8 cellular contexts compared by ENCODE assay signal in genomic region chr7:150323682-150324365, GRCh38. TPM values are rescaled to one million over a fixed set of nuclear protein-coding genes. Genes with fewer than 3 reads are reported as not detected.
DNase-seq lines count a peak whose midpoint lies in the region; ATAC-seq lines count a peak whose summit lies in the region.

No MANE protein-coding gene starts in this region.

- peaks cover 13% of the 10 kb centered on the region for H3K4me1 ChIP-seq in thymus (ENCODE audit: control insufficient read depth, insufficient read depth, low read length)

- peak; percentile 11 for ATAC-seq in GM19328 (IDR thresholded peaks at IDR 0.05; ENCODE audit: unreplicated experiment)

- H3K27me3 ChIP-seq in thymus (ENCODE audit: control insufficient read depth, insufficient read depth): no peaks in the 10 kb centered on the region

- peak; percentile 83 for DNase-seq in ACHN
- peak; percentile 44 for DNase-seq in NAMALWA (ENCODE audit: low spot score)
- peak; percentile 34 for DNase-seq in astrocyte of the hippocampus (ENCODE audit: low read depth, low spot score)
- DNase-seq in kidney glomerular epithelial cell (lab: John Stamatoyannopoulos, UW): peak; percentile 4
- no peak for DNase-seq in dedifferentiated amniotic fluid mesenchymal stem cell (ENCODE audit: extremely low spot score)
- no peak for DNase-seq in C1 segment of cervical spinal cord (lab: John Stamatoyannopoulos, UW)

- in situ Hi-C loops in ACHN (cut with HindIII; ENCODE audit: low pct_ligation_motif_present, low pct_unique_long_range_greater_than_20kb, low sequenced_read_pairs): no loop called here

- H3K27ac ChIP-seq in thymus (ENCODE audit: low read depth): peak overlapping the region; percentile 88

- peaks cover 36% of the 10 kb centered on the region for H3K36me3 ChIP-seq in thymus (ENCODE audit: control insufficient read depth, insufficient read depth)

- H3K4me3 ChIP-seq in thymus (ENCODE audit: low read length): peak overlapping the region; percentile 71

- WGBS in thymus: 12% methylated on average over 16 of the region's 16 CpGs

- H3K9me3 ChIP-seq in thymus (ENCODE audit: control insufficient read depth): no peaks in the 10 kb centered on the region

RNA-seq across cellular contexts. Expression of gene ACTR3C, which starts 0.5 kb away (rescaled TPM):
- polyA plus RNA-seq in thymus: 2.9 TPM

RNA-seq across cellular contexts. Expression of gene LRRC61, which starts 0.7 kb away (rescaled TPM):
- 11.3 TPM for polyA plus RNA-seq in thymus

RNA-seq across cellular contexts. Expression of gene RARRES2, which starts 17.6 kb away (rescaled TPM):
- 21.9 TPM for polyA plus RNA-seq in thymus

RNA-seq across cellular contexts. Expression of gene REPIN1, which starts 44.8 kb away (rescaled TPM):
- polyA plus RNA-seq in thymus: 97.0 TPM

RNA-seq across cellular contexts. Expression of gene ZNF775, which starts 55.3 kb away (rescaled TPM):
- 6.6 TPM for polyA plus RNA-seq in thymus

Comparison
In these comparisons a context has a peak if more than half of its experiments do, and no peak if none do; other contexts are left out.
1. DNase-seq: peak in ACHN (single experiment), NAMALWA (single experiment), astrocyte of the hippocampus (single experiment) and kidney glomerular epithelial cell (single experiment); none in dedifferentiated amniotic fluid mesenchymal stem cell (single experiment) and C1 segment of cervical spinal cord (0 of 14).